ENCODE assay signal across 26 cellular contexts in the genomic region with DNA sequence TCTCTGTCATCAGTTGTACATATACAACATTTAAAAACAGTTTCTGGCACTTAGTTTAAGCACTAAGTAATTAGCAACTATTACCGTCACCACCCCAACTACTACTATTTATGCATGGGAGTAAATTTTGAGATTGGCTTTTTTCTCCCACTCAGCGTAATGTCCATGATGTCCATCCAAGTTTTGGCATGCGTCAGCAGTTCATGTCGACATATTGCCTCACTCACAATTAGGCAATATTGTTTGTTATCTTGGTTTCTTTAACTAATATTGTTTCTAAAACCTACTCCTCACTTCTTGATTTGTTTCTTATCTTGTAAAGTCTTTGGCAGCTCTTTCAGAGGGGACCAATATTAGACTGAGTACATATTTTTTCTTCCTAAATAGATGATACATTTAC.
DNase-seq lines count a peak whose midpoint lies in the region; ATAC-seq, FAIRE-seq and TF ChIP-seq lines count a peak whose summit lies in the region.
"Had no signal": no experiment of that assay in that cellular context is flagged by ENCODE, and none has a peak within 500 bp of the region (broad histone marks: within the 10 kb centered on the region; RNA-seq: fewer than 3 reads in every experiment).

No MANE protein-coding gene starts in this region.

- H3K36me3 ChIP-seq in HepG2 (replicated peaks in 1 of 2; ENCODE audit: control insufficient read depth in 1 of 2, insufficient read depth in 2 of 2, low read length in 2 of 2) (no peaks in the 10 kb centered on the region), right lobe of liver (no peaks in the 10 kb centered on the region), IMR-90 (ENCODE audit: control insufficient read depth, insufficient read depth, low read length) (no peaks in the 10 kb centered on the region)
- H3K36me3 ChIP-seq: BE2C; BLaER1 treated with 17β-estradiol and CSF1 and Interleukin-3, amounts not matched to agents 10 nM and 100 nM; HAP-1 had no signal

- no peak overlapping the region for H2BK5ac ChIP-seq in IMR-90 (ENCODE audit: low read depth, low read length, poor library complexity, severe bottlenecking)

- in situ Hi-C loops in HepG2 (cut with HindIII; ENCODE audit: extremely low pct_ligation_motif_present, low pct_unique_long_range_greater_than_20kb), result no loop called here
- in situ Hi-C loops in IMR-90 (cut with MboI; ENCODE audit: low sequenced_read_pairs), result no loop called here

- no peaks in the 10 kb centered on the region for H3K79me2 ChIP-seq in HepG2 (ENCODE audit: insufficient read depth, low read length)

- no peak for DNase-seq in HepG2 (ENCODE audit: low spot score)
- DNase-seq in right lobe of liver, result no peak
- DNase-seq in IMR-90, result no peak
- DNase-seq in medulla oblongata (ENCODE audit: extremely low spot score), result peak; percentile 1
- DNase-seq in HT-29 (ENCODE audit: low spot score), result no peak
- no peak for DNase-seq in H4 (ENCODE audit: low spot score)
- no peak for DNase-seq in cerebellar nuclear complex (lab: John Stamatoyannopoulos, UW)
- DNase-seq: ACHN; AML-193; BE2C; CD4-positive, alpha-beta T cell; CD8-positive, alpha-beta memory T cell; DMS 273 treated with DMSO at 0.1 percent for 48 hours; DMS79; EL; GDM1; HFFc6 had no signal

- no peak overlapping the region for H4K8ac ChIP-seq in IMR-90 (ENCODE audit: low read depth in 2 of 2, low read length in 2 of 2)

- ATAC-seq in HepG2, result no peak
- no peak for ATAC-seq in right lobe of liver
- ATAC-seq in IMR-90 (ENCODE audit: low read depth), result no peak
- ATAC-seq: GM12878, GM23338 had no signal

- no peak for FAIRE-seq in HepG2 (lab: Jason Lieb, UNC)
- FAIRE-seq: A204.1, D721Med, GM12878, GM18507, H54 had no signal

- CTCF ChIA-PET in HepG2 (lab: Yijun Ruan, JAX; ENCODE audit: low intra/inter-chr PET ratio, low total read pairs), result no interaction called here
- CTCF ChIA-PET in IMR-90 (lab: Yijun Ruan, JAX), result no interaction called here

- H3K4me2 ChIP-seq in HepG2 (ENCODE audit: low read depth, low read length), result no peak overlapping the region
- no peak overlapping the region for H3K4me2 ChIP-seq in IMR-90 (ENCODE audit: low read depth, low read length)
- H3K4me2 ChIP-seq: BLaER1 treated with 17β-estradiol and CSF1 and Interleukin-3, amounts not matched to agents 10 nM and 100 nM; GM23338 had no signal

- H3K79me1 ChIP-seq in IMR-90 (ENCODE audit: low read depth in 1 of 2, low read length in 2 of 2), result no peaks in the 10 kb centered on the region

- H2AK5ac ChIP-seq in IMR-90 (ENCODE audit: low read depth, low read length), result no peak overlapping the region

- no peaks in the 10 kb centered on the region for H3K9me1 ChIP-seq in IMR-90 (ENCODE audit: insufficient read depth, low read length)

- TF ChIP-seq POLR2A in HepG2 (IDR thresholded peaks at IDR 0.05; ENCODE audit: insufficient read depth in 1 of 2, low read depth in 2 of 2, low read length in 2 of 2) (no peak), right lobe of liver (IDR thresholded peaks at IDR 0.05) (no peak), IMR-90 (IDR thresholded peaks at IDR 0.05; ENCODE audit: low read depth, low read length) (no peak)

- H2BK120ac ChIP-seq in IMR-90 (ENCODE audit: low read depth, low read length), result no peak overlapping the region

- H3K14ac ChIP-seq in IMR-90 (replicated peaks; ENCODE audit: low read depth, low read length), result no peak overlapping the region

- H2AFZ ChIP-seq in HepG2 (ENCODE audit: low read length) (no peak overlapping the region), IMR-90 (replicated peaks; ENCODE audit: low read length, poor library complexity) (no peak overlapping the region)
- H2AFZ ChIP-seq: GM23338 had no signal

- no peak overlapping the region for H3K18ac ChIP-seq in IMR-90 (ENCODE audit: low read depth, low read length)

- H3K4ac ChIP-seq in IMR-90 (ENCODE audit: low read depth, low read length), result no peak overlapping the region

- H2AK9ac ChIP-seq in IMR-90 (replicated peaks; ENCODE audit: low read depth, low read length, poor library complexity), result no peak overlapping the region

- no peak overlapping the region for H4K91ac ChIP-seq in IMR-90 (ENCODE audit: insufficient read depth, low read depth, low read length)

- 45% methylated on average over 4 of the region's 4 CpGs for WGBS in HepG2 (ENCODE audit: low lambda C conversion rate)
- WGBS in right lobe of liver (ENCODE audit: insufficient coverage, low coverage, low lambda C conversion rate, missing lambda C conversion rate), result 47% methylated on average over 4 of the region's 4 CpGs
- WGBS in IMR-90 (ENCODE audit: extremely low coverage in 2 of 2, insufficient read length in 1 of 2), 2 experiments, result no CpG with 5 or more reads among the region's 4 CpGs

- dilution Hi-C loops in IMR-90 (cut with HindIII; ENCODE audit: low sequenced_read_pairs, unreplicated experiment), result no loop called here

- no peak overlapping the region for H3K27ac ChIP-seq in HepG2 (ENCODE audit: extremely low read length, insufficient read depth, low read length)
- H3K27ac ChIP-seq in right lobe of liver, result no peak overlapping the region
- no peak overlapping the region for H3K27ac ChIP-seq in IMR-90 (ENCODE audit: insufficient read depth, low read length)
- H3K27ac ChIP-seq: 22Rv1; BLaER1 treated with 17β-estradiol and CSF1 and Interleukin-3, amounts not matched to agents 10 nM and 100 nM had no signal

- H3K9ac ChIP-seq in HepG2 (ENCODE audit: insufficient read depth, low read depth, low read length), result no peak overlapping the region
- no peak overlapping the region for H3K9ac ChIP-seq in IMR-90 (ENCODE audit: low read depth, low read length)
- H3K9ac ChIP-seq: BLaER1 treated with 17β-estradiol and CSF1 and Interleukin-3, amounts not matched to agents 10 nM and 100 nM had no signal

- H3K4me3 ChIP-seq in HepG2 (replicated peaks in 1 of 3; ENCODE audit: insufficient read depth in 1 of 3, low read depth in 2 of 3, low read length in 3 of 3) (no peak overlapping the region), right lobe of liver (no peak overlapping the region), IMR-90 (ENCODE audit: insufficient read depth, low read depth, low read length) (no peak overlapping the region)
- H3K4me3 ChIP-seq: BLaER1 treated with 17β-estradiol and CSF1 and Interleukin-3, amounts not matched to agents 10 nM and 100 nM; GM12878; GM23338; HAP-1 had no signal

- TF ChIP-seq CTCF in HepG2 (CRISPR knock-in tag; IDR thresholded peaks at IDR 0.05) (no peak), right lobe of liver (IDR thresholded peaks at IDR 0.05) (no peak), IMR-90 (conservative IDR thresholded peaks at IDR 0.05; ENCODE audit: low read depth, low read length) (no peak)

- H2BK15ac ChIP-seq in IMR-90 (ENCODE audit: low read depth, low read length), result no peak overlapping the region

- no peak overlapping the region for H4K5ac ChIP-seq in IMR-90 (ENCODE audit: low read depth, low read length)

- no peak overlapping the region for H3K23ac ChIP-seq in IMR-90 (ENCODE audit: low read depth, low read length)

- no peak for TF ChIP-seq RAD21 in HepG2 (CRISPR knock-in tag; IDR thresholded peaks at IDR 0.05)
- no peak for TF ChIP-seq RAD21 in IMR-90 (IDR thresholded peaks at IDR 0.05; ENCODE audit: low read length)

- H2BK20ac ChIP-seq in IMR-90 (ENCODE audit: low read depth, low read length), result no peak overlapping the region

- TF ChIP-seq EP300 in HepG2 (IDR thresholded peaks at IDR 0.05; ENCODE audit: low read depth in 2 of 2, low read length in 2 of 2) (no peak), HepG2 (CRISPR knock-in tag; IDR thresholded peaks at IDR 0.05; ENCODE audit: borderline replicate concordance) (no peak)

- H3K4me1 ChIP-seq in HepG2 (ENCODE audit: insufficient read depth, low read length) (no peaks in the 10 kb centered on the region), right lobe of liver (no peaks in the 10 kb centered on the region), IMR-90 (ENCODE audit: control insufficient read depth, insufficient read depth, low read length) (no peaks in the 10 kb centered on the region)
- H3K4me1 ChIP-seq: BE2C; BLaER1 treated with 17β-estradiol and CSF1 and Interleukin-3, amounts not matched to agents 10 nM and 100 nM; HAP-1 had no signal

- POLR2A ChIA-PET in HepG2 (lab: Yijun Ruan, JAX), result no interaction called here
- POLR2A ChIA-PET in IMR-90 (lab: Charles Lee; ENCODE audit: unreplicated experiment), result no interaction called here

- H3K9me3 ChIP-seq in HepG2 (ENCODE audit: low read length), result no peaks in the 10 kb centered on the region
- peaks cover 0 to 3% (median 0%) of the 10 kb centered on the region in 4 donors for H3K9me3 ChIP-seq in right lobe of liver
- peaks cover 11% of the 10 kb centered on the region for H3K9me3 ChIP-seq in IMR-90 (ENCODE audit: control insufficient read depth, insufficient read depth, low read length)
- H3K9me3 ChIP-seq: BE2C; BLaER1 treated with 17β-estradiol and CSF1 and Interleukin-3, amounts not matched to agents 10 nM and 100 nM; HAP-1 had no signal

- BruUV-seq in HepG2 (replicated peaks; lab: Mats Ljungman, UMichigan) (no TSS peak), IMR-90 (replicated peaks; lab: Mats Ljungman, UMichigan) (no TSS peak)

- no peaks in the 10 kb centered on the region for H4K20me1 ChIP-seq in HepG2 (ENCODE audit: insufficient read depth, low read length)
- no peaks in the 10 kb centered on the region for H4K20me1 ChIP-seq in IMR-90 (ENCODE audit: insufficient read depth, low read length)
- H4K20me1 ChIP-seq: BLaER1 treated with 17β-estradiol and CSF1 and Interleukin-3, amounts not matched to agents 10 nM and 100 nM had no signal

- H3K56ac ChIP-seq in IMR-90 (ENCODE audit: extremely low read depth, insufficient read depth, low read length), result no peak overlapping the region

- intact Hi-C loops in HepG2 (cut with micrococcal nuclease; ENCODE audit: unreplicated experiment) (no loop called here), right lobe of liver (cut with DNase I) (no loop called here), IMR-90 (cut with micrococcal nuclease) (no loop called here)

- H3K27me3 ChIP-seq in HepG2 (ENCODE audit: control insufficient read depth in 1 of 2, insufficient read depth in 2 of 2, low read length in 2 of 2) (0 out of 5 replicates have a peak, but pooled peaks cover 0 to 3% of the 10 kb centered on the region in 2 experiments), right lobe of liver (peaks cover 0 to 20% of the 10 kb centered on the region in 2 donors), IMR-90 (ENCODE audit: control insufficient read depth, insufficient read depth, low read length) (no peaks in the 10 kb centered on the region)
- H3K27me3 ChIP-seq: BE2C; BLaER1 treated with 17β-estradiol and CSF1 and Interleukin-3, amounts not matched to agents 10 nM and 100 nM had no signal

TF ChIP-seq in HepG2, 621 proteins besides CTCF, POLR2A, EP300 and RAD21 (continues in another document):
- TF ChIP-seq MAFF (IDR thresholded peaks at IDR 0.05; ENCODE audit: low read depth, low read length), result peak; percentile 81
- TF ChIP-seq MAFK (conservative IDR thresholded peaks at IDR 0.05 in 1 of 2, IDR thresholded peaks at IDR 0.05 in 1 of 2; ENCODE audit: low read length in 2 of 2), result peak; percentile 80 to 87

TF ChIP-seq in IMR-90, 13 proteins besides CTCF, POLR2A, EP300 and RAD21:
- TF ChIP-seq SMC3 (IDR thresholded peaks at IDR 0.05; ENCODE audit: low read depth, low read length) (no peak), MAFK (IDR thresholded peaks at IDR 0.05; ENCODE audit: low read depth, low read length) (peak; percentile 53), RFX5 (IDR thresholded peaks at IDR 0.05; ENCODE audit: low read depth, low read length) (no peak)
